3 cellular contexts compared by ENCODE assay signal in the genomic region with DNA sequence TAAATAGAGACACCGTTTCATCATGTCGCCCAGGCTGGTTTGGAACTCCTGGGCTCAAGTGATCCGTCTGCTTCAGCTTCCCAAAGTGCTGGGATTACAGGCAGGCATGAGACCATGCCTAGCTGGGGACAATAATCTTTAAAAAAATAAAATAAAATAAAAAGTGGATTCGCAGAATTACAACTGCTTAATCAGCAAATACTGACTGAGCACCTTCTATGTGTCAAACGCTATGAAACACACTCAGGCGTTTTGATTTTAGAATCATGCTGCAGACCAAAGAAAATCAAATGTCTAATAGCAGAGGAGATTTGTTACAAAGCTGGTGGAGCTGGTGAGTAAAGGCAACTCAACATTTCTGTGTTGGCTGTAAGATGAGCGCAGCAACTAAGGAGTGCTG.
TF ChIP-seq lines count a peak whose summit lies in the region.

No MANE protein-coding gene starts in this region.

TF ChIP-seq in HepG2, 621 proteins besides CTCF, POLR2A, EP300 and RAD21:
- TF ChIP-seq ARID2 (CRISPR knock-in tag; IDR thresholded peaks at IDR 0.05; ENCODE audit: borderline replicate concordance) (no peak), SUZ12 (IDR thresholded peaks at IDR 0.05; ENCODE audit: low read depth, low read length) (no peak), MAFK (conservative IDR thresholded peaks at IDR 0.05 in 1 of 2, IDR thresholded peaks at IDR 0.05 in 1 of 2; ENCODE audit: low read length in 2 of 2) (peak; percentile 76 to 88), GTF2F1 (IDR thresholded peaks at IDR 0.05; ENCODE audit: low read length) (no peak), MAFF (IDR thresholded peaks at IDR 0.05; ENCODE audit: low read depth, low read length) (peak; percentile 81)
- TF ChIP-seq, protein P1, sequence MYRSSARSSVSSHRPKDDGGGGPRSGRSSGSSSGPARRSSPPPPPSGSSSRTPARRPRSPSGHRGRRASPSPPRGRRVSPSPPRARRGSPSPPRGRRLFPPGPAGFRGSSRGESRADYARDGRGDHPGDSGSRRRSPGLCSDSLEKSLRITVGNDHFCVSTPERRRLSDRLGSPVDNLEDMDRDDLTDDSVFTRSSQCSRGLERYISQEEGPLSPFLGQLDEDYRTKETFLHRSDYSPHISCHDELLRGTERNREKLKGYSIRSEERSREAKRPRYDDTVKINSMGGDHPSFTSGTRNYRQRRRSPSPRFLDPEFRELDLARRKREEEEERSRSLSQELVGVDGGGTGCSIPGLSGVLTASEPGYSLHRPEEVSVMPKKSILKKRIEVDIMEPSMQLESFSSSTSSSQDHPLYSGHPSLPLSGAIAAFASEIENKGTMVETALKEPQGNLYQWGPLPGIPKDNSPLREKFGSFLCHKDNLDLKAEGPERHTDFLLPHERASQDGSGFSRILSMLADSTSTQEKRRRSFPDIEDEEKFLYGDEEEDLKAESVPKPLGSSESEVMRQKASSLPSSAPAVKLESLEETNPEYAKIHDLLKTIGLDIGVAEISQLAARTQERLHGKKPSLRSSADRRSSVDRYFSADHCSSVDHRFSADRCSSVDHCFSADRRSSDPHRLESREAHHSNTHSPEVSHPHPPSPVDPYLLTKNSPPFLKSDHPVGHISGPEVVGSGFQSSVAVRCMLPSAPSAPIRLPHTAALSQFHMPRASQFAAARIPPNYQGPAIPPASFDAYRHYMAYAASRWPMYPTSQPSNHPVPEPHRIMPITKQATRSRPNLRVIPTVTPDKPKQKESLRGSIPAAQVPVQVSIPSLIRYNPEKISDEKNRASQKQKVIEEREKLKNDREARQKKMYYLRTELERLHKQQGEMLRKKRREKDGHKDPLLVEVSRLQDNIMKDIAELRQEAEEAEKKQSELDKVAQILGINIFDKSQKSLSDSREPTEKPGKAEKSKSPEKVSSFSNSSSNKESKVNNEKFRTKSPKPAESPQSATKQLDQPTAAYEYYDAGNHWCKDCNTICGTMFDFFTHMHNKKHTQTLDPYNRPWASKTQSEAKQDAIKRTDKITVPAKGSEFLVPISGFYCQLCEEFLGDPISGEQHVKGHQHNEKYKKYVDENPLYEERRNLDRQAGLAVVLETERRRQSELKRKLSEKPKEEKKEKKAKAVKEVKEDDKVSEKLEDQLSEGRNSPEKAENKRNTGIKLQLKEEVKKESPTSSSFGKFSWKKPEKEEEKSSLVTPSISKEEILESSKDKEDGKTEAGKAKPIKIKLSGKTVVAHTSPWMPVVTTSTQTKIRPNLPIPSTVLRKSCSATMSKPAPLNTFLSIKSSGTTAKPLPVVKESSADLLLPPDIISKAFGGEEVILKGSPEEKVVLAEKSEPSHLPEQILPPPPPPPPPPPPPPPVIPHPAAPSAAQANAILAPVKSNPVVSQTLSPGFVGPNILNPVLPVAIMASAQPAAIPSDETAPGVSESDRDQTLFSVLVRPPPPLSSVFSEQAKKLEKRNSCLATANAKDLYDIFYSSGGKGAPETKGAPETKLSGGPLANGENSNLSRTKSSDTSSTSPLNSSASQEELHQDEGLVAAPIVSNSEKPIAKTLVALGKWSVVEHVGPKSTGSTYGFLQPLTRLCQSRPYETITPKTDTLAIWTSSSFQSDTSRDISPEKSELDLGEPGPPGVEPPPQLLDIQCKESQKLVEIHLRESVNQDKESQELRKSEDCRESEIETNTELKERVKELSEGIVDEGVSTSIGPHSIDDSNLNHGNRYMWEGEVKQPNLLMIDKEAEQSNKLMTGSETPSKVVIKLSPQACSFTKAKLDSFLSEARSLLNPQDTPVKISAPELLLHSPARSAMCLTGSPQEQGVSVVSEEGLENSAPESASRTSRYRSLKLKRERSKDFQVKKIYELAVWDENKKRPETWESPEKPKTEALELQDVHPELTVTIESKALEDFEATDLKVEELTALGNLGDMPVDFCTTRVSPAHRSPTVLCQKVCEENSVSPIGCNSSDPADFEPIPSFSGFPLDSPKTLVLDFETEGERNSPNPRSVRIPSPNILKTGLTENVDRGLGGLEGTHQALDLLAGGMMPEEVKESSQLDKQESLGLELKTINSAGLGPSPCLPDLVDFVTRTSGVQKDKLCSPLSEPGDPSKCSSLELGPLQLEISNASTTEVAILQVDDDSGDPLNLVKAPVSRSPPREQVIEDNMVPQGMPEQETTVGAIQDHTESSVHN (CRISPR knock-in tag; IDR thresholded peaks at IDR 0.05) = no peak

TF ChIP-seq in HCT116, 20 proteins besides CTCF, POLR2A, EP300 and RAD21:
- TF ChIP-seq ELF1 (IDR thresholded peaks at IDR 0.05; ENCODE audit: borderline replicate concordance, low read depth) = no peak
- TF ChIP-seq, protein P2, sequence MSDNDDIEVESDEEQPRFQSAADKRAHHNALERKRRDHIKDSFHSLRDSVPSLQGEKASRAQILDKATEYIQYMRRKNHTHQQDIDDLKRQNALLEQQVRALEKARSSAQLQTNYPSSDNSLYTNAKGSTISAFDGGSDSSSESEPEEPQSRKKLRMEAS (IDR thresholded peaks at IDR 0.05) = no peak
- TF ChIP-seq, protein P3, sequence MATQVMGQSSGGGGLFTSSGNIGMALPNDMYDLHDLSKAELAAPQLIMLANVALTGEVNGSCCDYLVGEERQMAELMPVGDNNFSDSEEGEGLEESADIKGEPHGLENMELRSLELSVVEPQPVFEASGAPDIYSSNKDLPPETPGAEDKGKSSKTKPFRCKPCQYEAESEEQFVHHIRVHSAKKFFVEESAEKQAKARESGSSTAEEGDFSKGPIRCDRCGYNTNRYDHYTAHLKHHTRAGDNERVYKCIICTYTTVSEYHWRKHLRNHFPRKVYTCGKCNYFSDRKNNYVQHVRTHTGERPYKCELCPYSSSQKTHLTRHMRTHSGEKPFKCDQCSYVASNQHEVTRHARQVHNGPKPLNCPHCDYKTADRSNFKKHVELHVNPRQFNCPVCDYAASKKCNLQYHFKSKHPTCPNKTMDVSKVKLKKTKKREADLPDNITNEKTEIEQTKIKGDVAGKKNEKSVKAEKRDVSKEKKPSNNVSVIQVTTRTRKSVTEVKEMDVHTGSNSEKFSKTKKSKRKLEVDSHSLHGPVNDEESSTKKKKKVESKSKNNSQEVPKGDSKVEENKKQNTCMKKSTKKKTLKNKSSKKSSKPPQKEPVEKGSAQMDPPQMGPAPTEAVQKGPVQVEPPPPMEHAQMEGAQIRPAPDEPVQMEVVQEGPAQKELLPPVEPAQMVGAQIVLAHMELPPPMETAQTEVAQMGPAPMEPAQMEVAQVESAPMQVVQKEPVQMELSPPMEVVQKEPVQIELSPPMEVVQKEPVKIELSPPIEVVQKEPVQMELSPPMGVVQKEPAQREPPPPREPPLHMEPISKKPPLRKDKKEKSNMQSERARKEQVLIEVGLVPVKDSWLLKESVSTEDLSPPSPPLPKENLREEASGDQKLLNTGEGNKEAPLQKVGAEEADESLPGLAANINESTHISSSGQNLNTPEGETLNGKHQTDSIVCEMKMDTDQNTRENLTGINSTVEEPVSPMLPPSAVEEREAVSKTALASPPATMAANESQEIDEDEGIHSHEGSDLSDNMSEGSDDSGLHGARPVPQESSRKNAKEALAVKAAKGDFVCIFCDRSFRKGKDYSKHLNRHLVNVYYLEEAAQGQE (IDR thresholded peaks at IDR 0.05; ENCODE audit: low read depth) = no peak
- no peak for TF ChIP-seq CBX3 (IDR thresholded peaks at IDR 0.05; ENCODE audit: low read depth)
- no peak for TF ChIP-seq ZNF274 (IDR thresholded peaks at IDR 0.05; ENCODE audit: low read depth, low read length)
- no peak for TF ChIP-seq JUND (IDR thresholded peaks at IDR 0.05)
- TF ChIP-seq, protein P4, sequence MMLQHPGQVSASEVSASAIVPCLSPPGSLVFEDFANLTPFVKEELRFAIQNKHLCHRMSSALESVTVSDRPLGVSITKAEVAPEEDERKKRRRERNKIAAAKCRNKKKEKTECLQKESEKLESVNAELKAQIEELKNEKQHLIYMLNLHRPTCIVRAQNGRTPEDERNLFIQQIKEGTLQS (IDR thresholded peaks at IDR 0.05) = no peak
- no peak for TF ChIP-seq SIN3A (IDR thresholded peaks at IDR 0.05; ENCODE audit: low read depth)
- TF ChIP-seq SRF (IDR thresholded peaks at IDR 0.05; ENCODE audit: low read depth) = no peak
- TF ChIP-seq FOSL1 (IDR thresholded peaks at IDR 0.05; ENCODE audit: low read depth) = no peak
- TF ChIP-seq YY1 (IDR thresholded peaks at IDR 0.05; ENCODE audit: extremely low read depth, insufficient replicate concordance, low read depth, low read length) = no peak
- TF ChIP-seq EZH2 (IDR thresholded peaks at IDR 0.05) = no peak
- TF ChIP-seq ZFX (IDR thresholded peaks at IDR 0.05) = no peak
- TF ChIP-seq CEBPB (IDR thresholded peaks at IDR 0.05; ENCODE audit: low read depth) = no peak

TF ChIP-seq in K562, 482 proteins besides CTCF, POLR2A, EP300 and RAD21:
- TF ChIP-seq C11orf30 (IDR thresholded peaks at IDR 0.05; ENCODE audit: low read depth) (peak; percentile 65), CREM (IDR thresholded peaks at IDR 0.05; ENCODE audit: low read depth) (no peak), L3MBTL2 (IDR thresholded peaks at IDR 0.05) (no peak), MAFK (IDR thresholded peaks at IDR 0.05; ENCODE audit: low read length) (peak; percentile 65; the same call in 1 of the 2 replicates), MAFF (IDR thresholded peaks at IDR 0.05; ENCODE audit: low read length) (peak; percentile 64), MAFG (tag; conservative IDR thresholded peaks at IDR 0.05) (peak; percentile 56), ZNF316 (IDR thresholded peaks at IDR 0.05) (peak; percentile 78)
